ENCODE assay signal across 2 cellular contexts in the genomic region with DNA sequence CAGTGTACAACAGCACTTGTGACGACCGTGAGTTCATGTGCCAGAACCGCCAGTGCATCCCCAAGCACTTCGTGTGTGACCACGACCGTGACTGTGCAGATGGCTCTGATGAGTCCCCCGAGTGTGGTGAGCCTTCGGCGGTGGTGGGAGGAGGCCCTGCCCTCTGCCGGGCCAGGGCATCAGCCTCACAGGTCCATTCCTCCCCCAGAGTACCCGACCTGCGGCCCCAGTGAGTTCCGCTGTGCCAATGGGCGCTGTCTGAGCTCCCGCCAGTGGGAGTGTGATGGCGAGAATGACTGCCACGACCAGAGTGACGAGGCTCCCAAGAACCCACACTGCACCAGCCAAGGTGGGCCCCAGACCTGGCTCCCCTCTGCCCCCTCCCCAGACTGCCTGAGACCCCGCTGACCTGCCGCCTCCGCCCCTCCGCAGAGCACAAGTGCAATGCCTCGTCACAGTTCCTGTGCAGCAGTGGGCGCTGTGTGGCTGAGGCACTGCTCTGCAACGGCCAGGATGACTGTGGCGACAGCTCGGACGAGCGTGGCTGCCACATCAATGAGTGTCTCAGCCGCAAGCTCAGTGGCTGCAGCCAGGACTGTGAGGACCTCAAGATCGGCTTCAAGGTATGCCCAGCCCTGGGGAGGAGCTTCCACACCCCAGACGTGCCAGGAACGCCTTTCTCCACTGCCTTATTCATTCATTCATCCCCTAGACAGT.
TF ChIP-seq lines count a peak whose summit lies in the region.

No MANE protein-coding gene starts in this region.

TF ChIP-seq in HCT116, 20 proteins besides CTCF, POLR2A, EP300 and RAD21:
- TF ChIP-seq ZNF274 (IDR thresholded peaks at IDR 0.05; ENCODE audit: low read depth, low read length) (no peak), EGR1 (IDR thresholded peaks at IDR 0.05; ENCODE audit: low read depth) (no peak), EZH2phosphoT487 (IDR thresholded peaks at IDR 0.05; ENCODE audit: borderline replicate concordance) (no peak), ELF1 (IDR thresholded peaks at IDR 0.05; ENCODE audit: borderline replicate concordance, low read depth) (no peak), TCF7L2 (IDR thresholded peaks at IDR 0.05; ENCODE audit: borderline replicate concordance, extremely low read depth, insufficient read depth, insufficient read length) (no peak), FOSL1 (IDR thresholded peaks at IDR 0.05; ENCODE audit: low read depth) (no peak), SIN3A (IDR thresholded peaks at IDR 0.05; ENCODE audit: low read depth) (no peak), ZFX (IDR thresholded peaks at IDR 0.05) (no peak), CBX3 (IDR thresholded peaks at IDR 0.05; ENCODE audit: low read depth) (no peak), SRF (IDR thresholded peaks at IDR 0.05; ENCODE audit: low read depth) (no peak)

TF ChIP-seq in GM12878, 131 proteins besides CTCF, POLR2A, EP300 and RAD21:
- TF ChIP-seq CBX5 (IDR thresholded peaks at IDR 0.05; ENCODE audit: low read depth): no peak
- no peak for TF ChIP-seq ZNF207 (IDR thresholded peaks at IDR 0.05; ENCODE audit: borderline replicate concordance)
- TF ChIP-seq IRF4 (IDR thresholded peaks at IDR 0.05; ENCODE audit: low read depth, low read length): no peak
- no peak for TF ChIP-seq SUZ12 (IDR thresholded peaks at IDR 0.05; ENCODE audit: unreplicated experiment)
- no peak for TF ChIP-seq FOS (IDR thresholded peaks at IDR 0.05; ENCODE audit: borderline replicate concordance, extremely low read depth, insufficient read length)
- TF ChIP-seq MYC (IDR thresholded peaks at IDR 0.05; ENCODE audit: insufficient read depth, insufficient read length, insufficient replicate concordance, low read length, severe bottlenecking): no peak
- TF ChIP-seq MEF2B (IDR thresholded peaks at IDR 0.05; ENCODE audit: partially characterized antibody, poor library complexity, severe bottlenecking): no peak
- TF ChIP-seq SPI1 (IDR thresholded peaks at IDR 0.05; ENCODE audit: borderline replicate concordance, insufficient read depth, low read depth, low read length): no peak
TF ChIP-seq in GM12878: peak in this region for 0.
